Comparison of ENCODE assay signal across 1 cellular context in genomic region chr12:12909995-12910391, GRCh38.
TF ChIP-seq lines count a peak whose summit lies in the region.

No MANE protein-coding gene starts in this region.

TF ChIP-seq in GM12878, 131 proteins besides CTCF, POLR2A, EP300 and RAD21 (continued from another document):
- TF ChIP-seq BCL3 (IDR thresholded peaks at IDR 0.05; ENCODE audit: borderline replicate concordance, insufficient read depth, low read depth, low read length, poor library complexity, severe bottlenecking) = no peak
- no peak for TF ChIP-seq E2F8 (IDR thresholded peaks at IDR 0.05; ENCODE audit: low read depth, partially characterized antibody)
- no peak for TF ChIP-seq NR2C2 (IDR thresholded peaks at IDR 0.05; ENCODE audit: borderline replicate concordance, control insufficient read depth, insufficient read length, low read depth)
- TF ChIP-seq HDAC2 (IDR thresholded peaks at IDR 0.05) = no peak
- TF ChIP-seq POLR2AphosphoS5 (IDR thresholded peaks at IDR 0.05; ENCODE audit: low read length) = no peak
- no peak for TF ChIP-seq NR2F1 (conservative IDR thresholded peaks at IDR 0.05)
- TF ChIP-seq IRF4 (IDR thresholded peaks at IDR 0.05; ENCODE audit: low read depth, low read length) = no peak
- TF ChIP-seq HSF1 (IDR thresholded peaks at IDR 0.05; ENCODE audit: low read depth, low read length) = no peak
- no peak for TF ChIP-seq MTA3 (IDR thresholded peaks at IDR 0.05; ENCODE audit: borderline replicate concordance, low read length)
TF ChIP-seq in GM12878: peak in this region for 0.
